ENCODE assay signal across 16 cellular contexts in the genomic region with DNA sequence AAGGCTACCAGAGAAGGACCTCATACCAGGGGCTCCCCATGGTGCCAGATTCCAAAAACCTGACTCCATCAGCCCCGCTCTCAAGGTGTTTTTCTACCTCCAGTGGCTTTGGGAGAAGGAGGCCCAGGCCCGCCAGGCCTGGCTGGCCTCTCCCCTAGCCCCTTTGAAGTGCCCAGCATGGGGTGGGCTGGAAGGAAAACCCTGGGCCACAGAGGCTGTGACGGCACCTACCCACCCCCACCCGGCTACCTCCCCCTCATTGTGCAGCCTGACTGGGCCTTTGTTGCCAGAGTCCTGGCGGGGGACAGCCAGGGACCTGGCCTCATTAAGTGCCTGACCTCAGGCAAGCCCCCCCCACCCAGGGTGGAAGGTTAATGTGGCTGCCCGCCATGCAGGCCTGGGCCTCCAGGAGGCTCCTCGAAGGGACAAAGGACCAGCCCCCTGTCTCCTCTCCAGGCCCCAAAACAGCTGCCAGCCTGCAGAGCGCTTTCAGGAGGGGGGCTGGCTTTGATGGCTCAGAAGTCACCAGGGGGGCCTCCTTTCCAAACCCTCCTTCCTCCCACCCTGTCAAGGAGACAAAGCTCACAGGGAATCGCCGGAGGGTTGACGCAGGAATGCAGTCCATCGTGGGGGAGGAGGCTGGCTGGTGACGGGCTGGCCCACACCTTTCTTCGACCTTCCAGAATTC.
DNase-seq lines count a peak whose midpoint lies in the region; TF ChIP-seq lines count a peak whose summit lies in the region.
"Had no signal": no experiment of that assay in that cellular context is flagged by ENCODE, and none has a peak within 500 bp of the region (broad histone marks: within the 10 kb centered on the region; RNA-seq: fewer than 3 reads in every experiment).

No MANE protein-coding gene starts in this region.

- no peak overlapping the region for H3K9ac ChIP-seq in neural progenitor cell

- no peaks in the 10 kb centered on the region for H3K9me2 ChIP-seq in hepatocyte (replicated peaks; ENCODE audit: insufficient read depth)

- no peaks in the 10 kb centered on the region for H4K20me1 ChIP-seq in hepatocyte (ENCODE audit: insufficient read depth, poor library complexity, severe bottlenecking)
- H4K20me1 ChIP-seq in neural progenitor cell (ENCODE audit: low read depth): peaks cover 19% of the 10 kb centered on the region

- H3K9me3 Mint-ChIP-seq in neural progenitor cell: no peaks in the 10 kb centered on the region

- H3K27ac Mint-ChIP-seq in neural progenitor cell: peak overlapping the region; percentile 99
- H3K27ac Mint-ChIP-seq: B cell had no signal

- H3K27ac ChIP-seq in hepatocyte (peak overlapping the region; percentile 90), neural progenitor cell (peak overlapping the region; percentile 72)
- H3K27ac ChIP-seq: pancreas had no signal

- peaks cover 4% of the 10 kb centered on the region for H3K36me3 Mint-ChIP-seq in neural progenitor cell

- H3K4me1 ChIP-seq in hepatocyte (ENCODE audit: insufficient read depth) (peaks cover 50% of the 10 kb centered on the region), neural progenitor cell (peaks cover 81% of the 10 kb centered on the region)
- H3K4me1 ChIP-seq: pancreas had no signal

- H3K9me3 ChIP-seq in hepatocyte (ENCODE audit: low read depth) (no peaks in the 10 kb centered on the region), neural progenitor cell (ENCODE audit: low read depth) (no peaks in the 10 kb centered on the region)
- H3K9me3 ChIP-seq: pancreas had no signal

- H2AFZ ChIP-seq in hepatocyte (no peak overlapping the region), neural progenitor cell (replicated peaks) (no peak overlapping the region)

- no peak for TF ChIP-seq CTCF in hepatocyte (IDR thresholded peaks at IDR 0.05; ENCODE audit: poor library complexity)
- TF ChIP-seq CTCF in neural progenitor cell (IDR thresholded peaks at IDR 0.05): peak; percentile 14

- H3K36me3 ChIP-seq in H7 (replicated peaks; ENCODE audit: control insufficient read depth, insufficient read depth, low read length): no peaks in the 10 kb centered on the region
- H3K36me3 ChIP-seq in hepatocyte (replicated peaks; ENCODE audit: insufficient read depth, low read depth): no peaks in the 10 kb centered on the region
- no peaks in the 10 kb centered on the region for H3K36me3 ChIP-seq in neural progenitor cell
- H3K36me3 ChIP-seq: pancreas had no signal

- H3K4me3 Mint-ChIP-seq in neural progenitor cell: peak overlapping the region; percentile 48
- H3K4me3 Mint-ChIP-seq: B cell had no signal

- no peaks in the 10 kb centered on the region for H3K79me2 ChIP-seq in hepatocyte
- H3K79me2 ChIP-seq in neural progenitor cell (ENCODE audit: low read depth): peaks cover 25% of the 10 kb centered on the region

- H3K4me3 ChIP-seq in H7 (ENCODE audit: insufficient read depth, low read depth, low read length) (no peak overlapping the region), hepatocyte (no peak overlapping the region), neural progenitor cell (peak overlapping the region; percentile 8)
- H3K4me3 ChIP-seq: pancreas had no signal

- H3F3A ChIP-seq in neural progenitor cell (ENCODE audit: low read depth): peaks cover 81% of the 10 kb centered on the region

- H3K4me2 ChIP-seq in hepatocyte (no peak overlapping the region), neural progenitor cell (peak overlapping the region; percentile 74)

- H3K27me3 ChIP-seq in H7 (ENCODE audit: control insufficient read depth, insufficient read depth, low read length) (no peaks in the 10 kb centered on the region), hepatocyte (no peaks in the 10 kb centered on the region), neural progenitor cell (no peaks in the 10 kb centered on the region)
- H3K27me3 ChIP-seq: pancreas had no signal

- H3K4me1 Mint-ChIP-seq in neural progenitor cell: peaks cover 86% of the 10 kb centered on the region

- 62% methylated on average over 13 of the region's 14 CpGs for WGBS in hepatocyte (ENCODE audit: low lambda C conversion rate, missing lambda C conversion rate)

- H3K27me3 Mint-ChIP-seq in neural progenitor cell (ENCODE audit: insufficient read depth, low read depth): peaks cover 3% of the 10 kb centered on the region

- peak; percentile 91 for DNase-seq in H7
- DNase-seq in NCI-H146 treated with DMSO at 0.1 percent for 48 hours (lab: John Stamatoyannopoulos, UW; ENCODE audit: unreplicated experiment): peak; percentile 44
- no peak for DNase-seq in hepatocyte (ENCODE audit: low spot score)
- peak; percentile 91 for DNase-seq in neural progenitor cell (ENCODE audit: low spot score)
- no peak for DNase-seq in NCI-H2107 treated with DMSO at 0.1 percent for 48 hours (lab: John Stamatoyannopoulos, UW; ENCODE audit: unreplicated experiment)
- DNase-seq in RKO (ENCODE audit: low spot score): no peak
- no peak for DNase-seq in cerebellum (ENCODE audit: low spot score)
- DNase-seq: activated CD4-positive, alpha-beta T cell treated with anti-CD3 and anti-CD28 coated beads for 48 hours; activated gamma-delta T cell; Calu3; cerebellar nuclear complex; GF-D8; hypothalamus; NCI-H1694 treated with DMSO at 0.1 percent for 48 hours; pancreas had no signal

Comparison
In these comparisons a context has a peak if more than half of its experiments do, and no peak if none do; other contexts are left out.
1. DNase-seq: peak in H7 (single experiment), NCI-H146 treated with DMSO at 0.1 percent for 48 hours (single experiment) and neural progenitor cell (single experiment); none in hepatocyte (single experiment), NCI-H2107 treated with DMSO at 0.1 percent for 48 hours (single experiment), RKO (single experiment) and cerebellum (single experiment).